ENCODE assay signal across 12 cellular contexts in the genomic region with DNA sequence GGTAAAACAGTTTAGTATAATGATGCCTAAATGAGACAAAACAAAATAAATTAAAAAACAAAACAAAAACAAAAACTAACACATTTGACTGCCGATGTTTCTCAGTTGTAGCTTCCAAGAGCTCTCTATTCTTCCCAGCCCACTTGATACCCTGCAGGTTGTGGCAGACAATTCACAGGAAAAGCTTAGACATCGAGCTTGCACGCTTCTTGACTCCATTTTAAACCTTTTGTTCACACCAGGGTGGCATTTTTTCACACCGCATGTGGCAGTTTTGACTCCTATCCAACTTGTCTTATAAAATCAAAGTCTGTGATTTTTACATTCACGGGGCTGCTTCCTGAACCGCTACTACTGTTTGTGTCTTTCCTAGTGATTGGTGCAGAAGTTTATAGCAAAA.
DNase-seq lines count a peak whose midpoint lies in the region; ATAC-seq and TF ChIP-seq lines count a peak whose summit lies in the region.
"Had no signal": no experiment of that assay in that cellular context is flagged by ENCODE, and none has a peak within 500 bp of the region (broad histone marks: within the 10 kb centered on the region; RNA-seq: fewer than 3 reads in every experiment).

No MANE protein-coding gene starts in this region.

- no peaks in the 10 kb centered on the region for H3K36me3 ChIP-seq in adrenal gland (replicated peaks in 1 of 2)
- no peaks in the 10 kb centered on the region for H3K36me3 ChIP-seq in prostate gland

- TF ChIP-seq POLR2A in adrenal gland (IDR thresholded peaks at IDR 0.05): no peak
- TF ChIP-seq POLR2A in prostate gland (IDR thresholded peaks at IDR 0.05): no peak

- DNase-seq in GM03348 (ENCODE audit: low spot score): peak; percentile 4
- peak in 3 of 7 donors; percentile 11 to 31 (median 15) for DNase-seq in adrenal gland
- peak; percentile 22 for DNase-seq in glomerular endothelial cell (ENCODE audit: extremely low read depth, low read depth, low spot score)
- DNase-seq in prostate gland (ENCODE audit: low spot score): no peak
- DNase-seq in NCI-H2029 treated with DMSO at 0.1 percent for 48 hours (lab: John Stamatoyannopoulos, UW): no peak
- DNase-seq: body of pancreas; CD4-positive, alpha-beta memory T cell; NCI-H1048; SHP77 had no signal

- H3K4me1 ChIP-seq in adrenal gland (replicated peaks in 1 of 2) (no peaks in the 10 kb centered on the region), prostate gland (replicated peaks) (no peaks in the 10 kb centered on the region)
- H3K4me1 ChIP-seq: body of pancreas had no signal

- no peak for TF ChIP-seq CTCF in adrenal gland (IDR thresholded peaks at IDR 0.05)
- no peak for TF ChIP-seq CTCF in prostate gland (IDR thresholded peaks at IDR 0.05)

- H3K4me3 ChIP-seq in adrenal gland (peak overlapping the region in 1 of 4 donors; percentile 38), prostate gland (peak overlapping the region in 1 of 2 donors; percentile 7)
- H3K4me3 ChIP-seq: body of pancreas had no signal

- WGBS in adrenal gland, 4 donors: 44 to 54% (median 51%) methylated on average over 6 of the region's 6 CpGs
- 14% methylated on average over 6 of the region's 6 CpGs for WGBS in prostate gland

- ATAC-seq in GM18498 (IDR thresholded peaks at IDR 0.05; ENCODE audit: unreplicated experiment) (no peak), GM21723 (IDR thresholded peaks at IDR 0.05; ENCODE audit: unreplicated experiment) (no peak), GM21717 (IDR thresholded peaks at IDR 0.05; ENCODE audit: unreplicated experiment) (no peak)
- ATAC-seq: body of pancreas had no signal

- no peaks in the 10 kb centered on the region for H3K27me3 ChIP-seq in adrenal gland
- H3K27me3 ChIP-seq in prostate gland (replicated peaks; ENCODE audit: insufficient read depth): no peaks in the 10 kb centered on the region
- H3K27me3 ChIP-seq: body of pancreas had no signal

- intact Hi-C loops in adrenal gland (cut with DNase I) (no loop called here), prostate gland (cut with DNase I) (no loop called here)

- no peaks in the 10 kb centered on the region for H3K9me3 ChIP-seq in adrenal gland (replicated peaks in 1 of 3)
- H3K9me3 ChIP-seq in prostate gland: no peaks in the 10 kb centered on the region
- H3K9me3 ChIP-seq: body of pancreas had no signal

- peak overlapping the region in 4 of 5 donors; percentile 26 to 74 (median 64) for H3K27ac ChIP-seq in adrenal gland
- H3K27ac ChIP-seq in prostate gland: peak overlapping the region; percentile 33 to 42
- H3K27ac ChIP-seq: body of pancreas had no signal

Comparison
In these comparisons a context has a peak if more than half of its experiments do, and no peak if none do; other contexts are left out.
1. DNase-seq: peak in GM03348 (single experiment) and glomerular endothelial cell (single experiment); none in prostate gland (single experiment) and NCI-H2029 treated with DMSO at 0.1 percent for 48 hours (single experiment).